1 cellular context compared by ENCODE assay signal in the genomic region with DNA sequence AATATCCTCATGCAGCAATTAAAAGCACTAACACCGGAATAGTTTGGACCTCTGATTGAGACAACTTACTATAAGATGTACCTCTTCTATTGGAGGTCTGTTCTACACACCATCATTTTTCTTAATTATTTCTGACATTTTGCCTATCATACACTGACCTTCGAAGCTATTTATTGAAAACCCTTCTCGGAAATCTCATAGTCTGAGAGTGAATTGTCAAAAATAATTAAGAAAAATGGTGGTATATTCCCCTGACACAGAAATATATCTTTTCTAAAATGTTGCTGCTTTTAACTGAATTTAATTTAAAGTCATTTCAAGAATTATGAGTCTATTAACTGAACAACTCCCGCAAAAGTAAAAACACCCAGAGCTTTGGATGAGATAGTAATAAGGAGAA.
A peak's percentile ranks its signal among the peaks of the same experiment; 100 is the strongest.
TF ChIP-seq lines count a peak whose summit lies in the region.

No MANE protein-coding gene starts in this region.

TF ChIP-seq in SK-N-SH treated with all-trans-retinoic acid at 6 μM for 48 hours, 23 proteins besides CTCF, POLR2A, EP300 and RAD21 (continued from another document):
- TF ChIP-seq, protein P1, sequence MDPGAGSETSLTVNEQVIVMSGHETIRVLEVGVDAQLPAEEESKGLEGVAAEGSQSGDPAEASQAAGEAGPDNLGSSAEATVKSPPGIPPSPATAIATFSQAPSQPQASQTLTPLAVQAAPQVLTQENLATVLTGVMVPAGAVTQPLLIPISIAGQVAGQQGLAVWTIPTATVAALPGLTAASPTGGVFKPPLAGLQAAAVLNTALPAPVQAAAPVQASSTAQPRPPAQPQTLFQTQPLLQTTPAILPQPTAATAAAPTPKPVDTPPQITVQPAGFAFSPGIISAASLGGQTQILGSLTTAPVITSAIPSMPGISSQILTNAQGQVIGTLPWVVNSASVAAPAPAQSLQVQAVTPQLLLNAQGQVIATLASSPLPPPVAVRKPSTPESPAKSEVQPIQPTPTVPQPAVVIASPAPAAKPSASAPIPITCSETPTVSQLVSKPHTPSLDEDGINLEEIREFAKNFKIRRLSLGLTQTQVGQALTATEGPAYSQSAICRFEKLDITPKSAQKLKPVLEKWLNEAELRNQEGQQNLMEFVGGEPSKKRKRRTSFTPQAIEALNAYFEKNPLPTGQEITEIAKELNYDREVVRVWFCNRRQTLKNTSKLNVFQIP (CRISPR knock-in tag; IDR thresholded peaks at IDR 0.05; ENCODE audit: borderline replicate concordance, low read depth), result peak; percentile 64; the same call in 1 of the 2 replicates
- TF ChIP-seq, protein P2, sequence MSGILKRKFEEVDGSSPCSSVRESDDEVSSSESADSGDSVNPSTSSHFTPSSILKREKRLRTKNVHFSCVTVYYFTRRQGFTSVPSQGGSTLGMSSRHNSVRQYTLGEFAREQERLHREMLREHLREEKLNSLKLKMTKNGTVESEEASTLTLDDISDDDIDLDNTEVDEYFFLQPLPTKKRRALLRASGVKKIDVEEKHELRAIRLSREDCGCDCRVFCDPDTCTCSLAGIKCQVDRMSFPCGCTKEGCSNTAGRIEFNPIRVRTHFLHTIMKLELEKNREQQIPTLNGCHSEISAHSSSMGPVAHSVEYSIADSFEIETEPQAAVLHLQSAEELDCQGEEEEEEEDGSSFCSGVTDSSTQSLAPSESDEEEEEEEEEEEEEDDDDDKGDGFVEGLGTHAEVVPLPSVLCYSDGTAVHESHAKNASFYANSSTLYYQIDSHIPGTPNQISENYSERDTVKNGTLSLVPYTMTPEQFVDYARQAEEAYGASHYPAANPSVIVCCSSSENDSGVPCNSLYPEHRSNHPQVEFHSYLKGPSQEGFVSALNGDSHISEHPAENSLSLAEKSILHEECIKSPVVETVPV (CRISPR knock-in tag; IDR thresholded peaks at IDR 0.05), result no peak
- TF ChIP-seq ISL1 (CRISPR knock-in tag; IDR thresholded peaks at IDR 0.05) (peak; percentile 99), RARB (CRISPR knock-in tag; IDR thresholded peaks at IDR 0.05) (no peak)
- TF ChIP-seq, protein P3, sequence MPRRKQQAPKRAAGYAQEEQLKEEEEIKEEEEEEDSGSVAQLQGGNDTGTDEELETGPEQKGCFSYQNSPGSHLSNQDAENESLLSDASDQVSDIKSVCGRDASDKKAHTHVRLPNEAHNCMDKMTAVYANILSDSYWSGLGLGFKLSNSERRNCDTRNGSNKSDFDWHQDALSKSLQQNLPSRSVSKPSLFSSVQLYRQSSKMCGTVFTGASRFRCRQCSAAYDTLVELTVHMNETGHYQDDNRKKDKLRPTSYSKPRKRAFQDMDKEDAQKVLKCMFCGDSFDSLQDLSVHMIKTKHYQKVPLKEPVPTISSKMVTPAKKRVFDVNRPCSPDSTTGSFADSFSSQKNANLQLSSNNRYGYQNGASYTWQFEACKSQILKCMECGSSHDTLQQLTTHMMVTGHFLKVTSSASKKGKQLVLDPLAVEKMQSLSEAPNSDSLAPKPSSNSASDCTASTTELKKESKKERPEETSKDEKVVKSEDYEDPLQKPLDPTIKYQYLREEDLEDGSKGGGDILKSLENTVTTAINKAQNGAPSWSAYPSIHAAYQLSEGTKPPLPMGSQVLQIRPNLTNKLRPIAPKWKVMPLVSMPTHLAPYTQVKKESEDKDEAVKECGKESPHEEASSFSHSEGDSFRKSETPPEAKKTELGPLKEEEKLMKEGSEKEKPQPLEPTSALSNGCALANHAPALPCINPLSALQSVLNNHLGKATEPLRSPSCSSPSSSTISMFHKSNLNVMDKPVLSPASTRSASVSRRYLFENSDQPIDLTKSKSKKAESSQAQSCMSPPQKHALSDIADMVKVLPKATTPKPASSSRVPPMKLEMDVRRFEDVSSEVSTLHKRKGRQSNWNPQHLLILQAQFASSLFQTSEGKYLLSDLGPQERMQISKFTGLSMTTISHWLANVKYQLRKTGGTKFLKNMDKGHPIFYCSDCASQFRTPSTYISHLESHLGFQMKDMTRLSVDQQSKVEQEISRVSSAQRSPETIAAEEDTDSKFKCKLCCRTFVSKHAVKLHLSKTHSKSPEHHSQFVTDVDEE (CRISPR knock-in tag; IDR thresholded peaks at IDR 0.05), result 0 out of 2 replicates have a peak, but pooled peaks have one; percentile 36
